Comparison of ENCODE assay signal across 9 cellular contexts in genomic region chr1:196609114-196609737, GRCh38. TPM values are rescaled to one million over a fixed set of nuclear protein-coding genes. Genes with fewer than 3 reads are reported as not detected.
A peak's percentile ranks its signal among the peaks of the same experiment; 100 is the strongest.
DNase-seq lines count a peak whose midpoint lies in the region; ATAC-seq, FAIRE-seq and TF ChIP-seq lines count a peak whose summit lies in the region.
"Had no signal": no experiment of that assay in that cellular context is flagged by ENCODE, and none has a peak within 500 bp of the region (broad histone marks: within the 10 kb centered on the region; RNA-seq: fewer than 3 reads in every experiment).

No MANE protein-coding gene starts in this region.

- in situ Hi-C loops in astrocyte of the cerebellum (cut with HindIII; ENCODE audit: low sequenced_read_pairs) = no loop called here

- FAIRE-seq in A549 (lab: Jason Lieb, UNC) (no peak), H54 (lab: Jason Lieb, UNC) (no peak)

- peak overlapping the region; percentile 95 for H3K4me3 Mint-ChIP-seq in HFFc6
- H3K4me3 Mint-ChIP-seq: activated B cell treated with CpG ODN at 0.5 μM for 24 hours had no signal

- H3K27ac ChIP-seq in A549 (peak overlapping the region; percentile 64 to 78; a peak in 4 of 6 replicates), testis (peak overlapping the region; percentile 71 to 79)

- no peak for TF ChIP-seq POLR2A in A549 (IDR thresholded peaks at IDR 0.05; ENCODE audit: low read length)
- TF ChIP-seq POLR2A in testis (IDR thresholded peaks at IDR 0.05) = no peak
- no peak for TF ChIP-seq POLR2A in H54 (IDR thresholded peaks at IDR 0.05; ENCODE audit: low read depth, low read length)

- no peaks in the 10 kb centered on the region for H3K36me3 Mint-ChIP-seq in HFFc6 (ENCODE audit: low read depth)

- no peaks in the 10 kb centered on the region for H3K9me3 ChIP-seq in A549
- H3K9me3 ChIP-seq in testis = no peaks in the 10 kb centered on the region

- ATAC-seq in A549 (peak; percentile 79 to 80), HG02642 (IDR thresholded peaks at IDR 0.05; ENCODE audit: poor library complexity, unreplicated experiment) (no peak), GM21737 (IDR thresholded peaks at IDR 0.05; ENCODE audit: unreplicated experiment) (no peak)

- H3K27me3 Mint-ChIP-seq in HFFc6 (ENCODE audit: insufficient read depth) = peaks cover 2% of the 10 kb centered on the region; the same call in 1 of the 2 replicates

- DNase-seq in A549 (ENCODE audit: low read depth in 1 of 2, low spot score in 1 of 2) (peak; percentile 1 to 34), HFFc6 (no peak), astrocyte of the cerebellum (ENCODE audit: low read depth) (peak; percentile 18), kidney epithelial cell (ENCODE audit: low read depth) (peak; percentile 14), testis (peak; percentile 20), H54 (ENCODE audit: insufficient read length, low spot score) (no peak)
- DNase-seq: activated B cell treated with CpG ODN at 0.5 μM for 24 hours had no signal

- H3K36me3 ChIP-seq in kidney epithelial cell (ENCODE audit: control insufficient read depth, insufficient read depth, low read length) = no peaks in the 10 kb centered on the region
- no peaks in the 10 kb centered on the region for H3K36me3 ChIP-seq in testis (ENCODE audit: low read depth, missing control alignments)

- TF ChIP-seq EP300 in A549 (IDR thresholded peaks at IDR 0.05) = no peak

- no peak overlapping the region for H3K27ac Mint-ChIP-seq in HFFc6
- H3K27ac Mint-ChIP-seq: activated B cell treated with CpG ODN at 0.5 μM for 24 hours had no signal

- H3K4me2 ChIP-seq in A549 = peak overlapping the region; percentile 86

- no peaks in the 10 kb centered on the region for H3K9me3 Mint-ChIP-seq in HFFc6

- WGBS in A549 (ENCODE audit: missing lambda C conversion rate) = 61% methylated on average over 16 of the region's 16 CpGs
- WGBS in testis, 2 donors = 20 to 22% methylated on average over 16 of the region's 16 CpGs

- no peaks in the 10 kb centered on the region for H3K27me3 ChIP-seq in kidney epithelial cell (ENCODE audit: control insufficient read depth, insufficient read depth, low read length)
- H3K27me3 ChIP-seq in testis = no peaks in the 10 kb centered on the region

- H3K4me1 Mint-ChIP-seq in HFFc6 (ENCODE audit: low read depth) = peaks cover 9% of the 10 kb centered on the region
- H3K4me1 Mint-ChIP-seq: activated B cell treated with CpG ODN at 0.5 μM for 24 hours had no signal

- POLR2A ChIA-PET in A549 (lab: Yijun Ruan, JAX) = no interaction called here

- intact Hi-C loops in testis (cut with DNase I; ENCODE audit: low total_unique reads) = no loop called here

- H3K4me3 ChIP-seq in A549 = peak overlapping the region; percentile 69
- peak overlapping the region; percentile 88 for H3K4me3 ChIP-seq in astrocyte of the cerebellum (ENCODE audit: low read depth, low read length)
- H3K4me3 ChIP-seq in kidney epithelial cell (ENCODE audit: low read depth, low read length) = peak overlapping the region; percentile 58
- H3K4me3 ChIP-seq in testis = peak overlapping the region; percentile 57 to 67

- H3K4me1 ChIP-seq in A549 (0 out of 3 replicates have a peak, but pooled peaks cover 3% of the 10 kb centered on the region), testis (no peaks in the 10 kb centered on the region)

- CTCF ChIA-PET in A549 (lab: Yijun Ruan, JAX) = interaction anchor here (0.7 kb wide), 1 partner anchor 8 kb away, joined by 4 read pairs; no protein-coding TSS in a partner anchor

- TF ChIP-seq RAD21 in A549 (conservative IDR thresholded peaks at IDR 0.05 in 1 of 2, IDR thresholded peaks at IDR 0.05 in 1 of 2) = no peak

- TF ChIP-seq CTCF in A549 (IDR thresholded peaks at IDR 0.05) (no peak), HFFc6 (IDR thresholded peaks at IDR 0.05) (no peak), astrocyte of the cerebellum (IDR thresholded peaks at IDR 0.05; ENCODE audit: low read depth, low read length, missing control alignments) (no peak), kidney epithelial cell (IDR thresholded peaks at IDR 0.05; ENCODE audit: insufficient read depth, low read length, poor library complexity, severe bottlenecking) (peak; percentile 14), testis (IDR thresholded peaks at IDR 0.05) (no peak)

TF ChIP-seq in A549, 52 proteins besides CTCF, POLR2A, EP300 and RAD21 (continues in another document):
- TF ChIP-seq HOXB5 (CRISPR knock-in tag; IDR thresholded peaks at IDR 0.05) = no peak
- TF ChIP-seq, protein P1, sequence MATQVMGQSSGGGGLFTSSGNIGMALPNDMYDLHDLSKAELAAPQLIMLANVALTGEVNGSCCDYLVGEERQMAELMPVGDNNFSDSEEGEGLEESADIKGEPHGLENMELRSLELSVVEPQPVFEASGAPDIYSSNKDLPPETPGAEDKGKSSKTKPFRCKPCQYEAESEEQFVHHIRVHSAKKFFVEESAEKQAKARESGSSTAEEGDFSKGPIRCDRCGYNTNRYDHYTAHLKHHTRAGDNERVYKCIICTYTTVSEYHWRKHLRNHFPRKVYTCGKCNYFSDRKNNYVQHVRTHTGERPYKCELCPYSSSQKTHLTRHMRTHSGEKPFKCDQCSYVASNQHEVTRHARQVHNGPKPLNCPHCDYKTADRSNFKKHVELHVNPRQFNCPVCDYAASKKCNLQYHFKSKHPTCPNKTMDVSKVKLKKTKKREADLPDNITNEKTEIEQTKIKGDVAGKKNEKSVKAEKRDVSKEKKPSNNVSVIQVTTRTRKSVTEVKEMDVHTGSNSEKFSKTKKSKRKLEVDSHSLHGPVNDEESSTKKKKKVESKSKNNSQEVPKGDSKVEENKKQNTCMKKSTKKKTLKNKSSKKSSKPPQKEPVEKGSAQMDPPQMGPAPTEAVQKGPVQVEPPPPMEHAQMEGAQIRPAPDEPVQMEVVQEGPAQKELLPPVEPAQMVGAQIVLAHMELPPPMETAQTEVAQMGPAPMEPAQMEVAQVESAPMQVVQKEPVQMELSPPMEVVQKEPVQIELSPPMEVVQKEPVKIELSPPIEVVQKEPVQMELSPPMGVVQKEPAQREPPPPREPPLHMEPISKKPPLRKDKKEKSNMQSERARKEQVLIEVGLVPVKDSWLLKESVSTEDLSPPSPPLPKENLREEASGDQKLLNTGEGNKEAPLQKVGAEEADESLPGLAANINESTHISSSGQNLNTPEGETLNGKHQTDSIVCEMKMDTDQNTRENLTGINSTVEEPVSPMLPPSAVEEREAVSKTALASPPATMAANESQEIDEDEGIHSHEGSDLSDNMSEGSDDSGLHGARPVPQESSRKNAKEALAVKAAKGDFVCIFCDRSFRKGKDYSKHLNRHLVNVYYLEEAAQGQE (IDR thresholded peaks at IDR 0.05) = no peak
- TF ChIP-seq KDM5A (IDR thresholded peaks at IDR 0.05) = no peak
- no peak for TF ChIP-seq HMGXB4 (CRISPR knock-in tag; IDR thresholded peaks at IDR 0.05; ENCODE audit: borderline replicate concordance)
- TF ChIP-seq JUN (IDR thresholded peaks at IDR 0.05) = no peak
- no peak for TF ChIP-seq FOSB (CRISPR knock-in tag; IDR thresholded peaks at IDR 0.05)
- no peak for TF ChIP-seq RNF2 (IDR thresholded peaks at IDR 0.05; ENCODE audit: borderline replicate concordance, low read depth)
- TF ChIP-seq ATOH8 (CRISPR knock-in tag; IDR thresholded peaks at IDR 0.05; ENCODE audit: low read depth) = no peak
- TF ChIP-seq RCOR1 (IDR thresholded peaks at IDR 0.05; ENCODE audit: low read depth, low read length) = no peak
- no peak for TF ChIP-seq CBX8 (IDR thresholded peaks at IDR 0.05)

RNA-seq across cellular contexts. Expression of gene KCNT2, which starts 1.0 kb away (rescaled TPM):
- polyA plus RNA-seq in A549 (2011; rRNA removed) (1.7 and 1.8 TPM in 2 replicates), A549 (2017; fragmentation: RNase III; extraction: RNeasy Plus Mini Kit Qiagen cat#74134 plus additional on column Dnase treatment) (0.05 to 0.15 TPM (median 0.14 TPM) in 3 replicates), testis (ENCODE audit: insufficient read depth, low read depth, low replicate concordance) (2.7 TPM)
- 0.01 and 0.03 TPM in 2 replicates for polyA plus RNA-seq in A549 (2012; cell fraction: cytosol; rRNA removed)
- polyA plus RNA-seq in A549 (2012; cell fraction: nucleus; rRNA removed) = 0.05 and 0.11 TPM in 2 replicates
- polyA minus RNA-seq in A549 (2011; rRNA and poly(A)+ RNA removed) = 4.8 and 5.8 TPM in 2 replicates
- total RNA-seq in HFFc6 (2021; fragmentation: NEBNext Ultra II Directional; extraction: Animal tissue kit (Norgen Biotek cat#: 25700)) = 1 to 10 TPM in 2 of 6 experiments, under 1 TPM in 4; 0.23 to 1.4 (median 0.32) TPM
- total RNA-seq in kidney epithelial cell (1.2 and 1.8 TPM in 2 replicates), testis (1 to 10 TPM; 3.2 to 3.9 TPM)
- total RNA-seq: activated B cell treated with CpG ODN at 0.5 μM for 24 hours had no signal

RNA-seq across cellular contexts. Expression of gene CFH, which starts 42.6 kb away (rescaled TPM):
- polyA plus RNA-seq in A549 (2011; rRNA removed) = 68.1 and 78.5 TPM in 2 replicates
- 1.9 and 2.6 TPM in 2 replicates for polyA plus RNA-seq in A549 (2012; cell fraction: cytosol; rRNA removed)
- polyA plus RNA-seq in A549 (2012; cell fraction: nucleus; rRNA removed) = 2.1 and 2.5 TPM in 2 replicates
- polyA plus RNA-seq in A549 (2017; fragmentation: RNase III; extraction: RNeasy Plus Mini Kit Qiagen cat#74134 plus additional on column Dnase treatment) = 4.8 to 8.2 TPM (median 6.3 TPM) in 3 replicates
- polyA minus RNA-seq in A549 (2011; rRNA and poly(A)+ RNA removed) = 16.2 and 22.3 TPM in 2 replicates
- total RNA-seq in HFFc6 (2021; fragmentation: NEBNext Ultra II Directional; extraction: Animal tissue kit (Norgen Biotek cat#: 25700)) = 10 to 100 TPM; 19.8 to 23.1 (median 21.0) TPM
- 0.58 and 0.89 TPM in 2 replicates for total RNA-seq in kidney epithelial cell
- total RNA-seq in testis = 10 to 100 TPM in 1 of 2 donors, 1 to 10 TPM in 1; 9.3 to 26.2 TPM
- 32.1 TPM for polyA plus RNA-seq in testis (ENCODE audit: insufficient read depth, low read depth, low replicate concordance)
- total RNA-seq: activated B cell treated with CpG ODN at 0.5 μM for 24 hours had no signal

Comparison
In these comparisons a context has a peak if more than half of its experiments do, and no peak if none do; other contexts are left out.
1. ATAC-seq: peak in A549 (2 of 2); none in HG02642 (single experiment) and GM21737 (single experiment).
2. DNase-seq: peak in A549 (2 of 2), astrocyte of the cerebellum (single experiment), kidney epithelial cell (single experiment) and testis (single experiment); none in HFFc6 (single experiment) and H54 (single experiment).
3. Peak in every context shown above with its lines, with median percentiles within 50 percentile points of each other: H3K4me3 ChIP-seq.